8 cellular contexts compared by ENCODE assay signal in genomic region chr16:68902376-68903345, GRCh38. TPM values are rescaled to one million over a fixed set of nuclear protein-coding genes. Genes with fewer than 3 reads are reported as not detected.
DNase-seq lines count a peak whose midpoint lies in the region; FAIRE-seq and TF ChIP-seq lines count a peak whose summit lies in the region.

No MANE protein-coding gene starts in this region.

- no peak overlapping the region for H3K27ac ChIP-seq in HL-60 (replicated peaks)
- no peak overlapping the region for H3K27ac ChIP-seq in brain microvascular endothelial cell
- no peak overlapping the region for H3K27ac ChIP-seq in kidney (ENCODE audit: low read depth in 2 of 2, low read length in 2 of 2)
- no peak overlapping the region for H3K27ac ChIP-seq in vagina

- H3K4me1 Mint-ChIP-seq in activated T-cell treated with anti-CD3 and anti-CD28 coated beads, Interleukin-2, amount 50 U/mL, for 24 hours (ENCODE audit: low read depth) = no peaks in the 10 kb centered on the region

- H3K36me3 ChIP-seq in brain microvascular endothelial cell (replicated peaks) (peaks cover 2% of the 10 kb centered on the region), kidney (ENCODE audit: control insufficient read depth in 1 of 2, insufficient read depth in 2 of 2, low read length in 2 of 2) (peaks cover 0 to 2% of the 10 kb centered on the region in 2 donors), vagina (no peaks in the 10 kb centered on the region)

- no peaks in the 10 kb centered on the region for H3K9me3 Mint-ChIP-seq in activated T-cell treated with anti-CD3 and anti-CD28 coated beads, Interleukin-2, amount 50 U/mL, for 24 hours

- intact Hi-C loops in kidney (cut with DNase I) (no loop called here), vagina (cut with DNase I) (no loop called here)

- no peak for TF ChIP-seq POLR2A in vagina (IDR thresholded peaks at IDR 0.05)

- H3K27me3 Mint-ChIP-seq in activated T-cell treated with anti-CD3 and anti-CD28 coated beads, Interleukin-2, amount 50 U/mL, for 24 hours = no peaks in the 10 kb centered on the region

- peak; percentile 46 for TF ChIP-seq CTCF in HL-60 (IDR thresholded peaks at IDR 0.05; ENCODE audit: insufficient read depth, low read length)
- peak; percentile 80 for TF ChIP-seq CTCF in brain microvascular endothelial cell (IDR thresholded peaks at IDR 0.05; ENCODE audit: low read depth, low read length, missing control alignments)
- TF ChIP-seq CTCF in kidney (IDR thresholded peaks at IDR 0.05; ENCODE audit: borderline replicate concordance, extremely low read depth, insufficient read depth) = peak; percentile 55
- peak in 1 of 3 experiments; percentile 40 for TF ChIP-seq CTCF in vagina (IDR thresholded peaks at IDR 0.05)

- in situ Hi-C loops in brain microvascular endothelial cell (cut with HindIII; ENCODE audit: low pct_ligation_motif_present, low sequenced_read_pairs) = loop anchor here (25.0 kb wide), 1 partner anchor 210 kb away; the partner anchor contains the start of gene HAS3

- no peak overlapping the region for H3K27ac Mint-ChIP-seq in activated T-cell treated with anti-CD3 and anti-CD28 coated beads, Interleukin-2, amount 50 U/mL, for 24 hours

- H3K4me3 ChIP-seq in HL-60 (replicated peaks; ENCODE audit: insufficient read depth, low read length) = no peak overlapping the region
- H3K4me3 ChIP-seq in brain microvascular endothelial cell (ENCODE audit: low read depth, low read length) = no peak overlapping the region
- H3K4me3 ChIP-seq in kidney (ENCODE audit: low read length in 2 of 2) = no peak overlapping the region
- H3K4me3 ChIP-seq in vagina = no peak overlapping the region

- no peaks in the 10 kb centered on the region for H3K9me3 ChIP-seq in kidney (ENCODE audit: control insufficient read depth in 1 of 2, low read length in 2 of 2)
- H3K9me3 ChIP-seq in vagina = no peaks in the 10 kb centered on the region

- peak; percentile 69 for DNase-seq in COR-L47 (lab: John Stamatoyannopoulos, UW)
- peak in 1 of 2 experiments; percentile 48 for DNase-seq in HL-60 (ENCODE audit: low read depth in 1 of 2, low spot score in 1 of 2)
- DNase-seq in NCI-H526 (lab: John Stamatoyannopoulos, UW) = peak; percentile 50 to 70
- DNase-seq in brain microvascular endothelial cell = peak; percentile 51
- no peak for DNase-seq in kidney
- DNase-seq in ureter (ENCODE audit: low spot score) = peak; percentile 48
- no peak for DNase-seq in activated T-cell treated with anti-CD3 and anti-CD28 coated beads, Interleukin-2, amount 50 U/mL, for 24 hours
- DNase-seq in vagina (ENCODE audit: extremely low spot score in 2 of 2) = no peak

- H3K4me1 ChIP-seq in kidney (ENCODE audit: control insufficient read depth in 1 of 2, insufficient read depth in 1 of 2, low read depth in 1 of 2, low read length in 2 of 2) (peaks cover 4 to 8% of the 10 kb centered on the region in 2 donors), vagina (no peaks in the 10 kb centered on the region)

- no peak overlapping the region for H3K4me3 Mint-ChIP-seq in activated T-cell treated with anti-CD3 and anti-CD28 coated beads, Interleukin-2, amount 50 U/mL, for 24 hours

- H3K36me3 Mint-ChIP-seq in activated T-cell treated with anti-CD3 and anti-CD28 coated beads, Interleukin-2, amount 50 U/mL, for 24 hours (ENCODE audit: low read depth) = peaks cover 64% of the 10 kb centered on the region

- FAIRE-seq in kidney (lab: Jason Lieb, UNC) = no peak

- H3K27me3 ChIP-seq in HL-60 (ENCODE audit: insufficient read depth, poor library complexity, severe bottlenecking) = no peaks in the 10 kb centered on the region
- H3K27me3 ChIP-seq in brain microvascular endothelial cell (replicated peaks) = no peaks in the 10 kb centered on the region
- H3K27me3 ChIP-seq in vagina = no peaks in the 10 kb centered on the region

- H3K9ac ChIP-seq in kidney (ENCODE audit: low read length in 2 of 2) = no peak overlapping the region

RNA-seq across cellular contexts. Expression of gene TANGO6, which starts 59.3 kb away (rescaled TPM):
- total RNA-seq in kidney (20.6 TPM), ureter (26.6 TPM), vagina (21.9 TPM)
- polyA plus RNA-seq in kidney (ENCODE audit: insufficient read depth, low read depth, low replicate concordance) = 4.5 TPM

Comparison
In these comparisons a context has a peak if more than half of its experiments do, and no peak if none do; other contexts are left out.
1. DNase-seq: peak in COR-L47 (single experiment), NCI-H526 (2 of 2), brain microvascular endothelial cell (single experiment) and ureter (single experiment); none in kidney (single experiment), activated T-cell treated with anti-CD3 and anti-CD28 coated beads, Interleukin-2, amount 50 U/mL, for 24 hours (single experiment) and vagina (0 of 2).